Comparison of ENCODE assay signal across 11 cellular contexts in genomic region chr11:32890843-32891656, GRCh38. TPM values are rescaled to one million over a fixed set of nuclear protein-coding genes. Genes with fewer than 3 reads are reported as not detected.
DNase-seq lines count a peak whose midpoint lies in the region; ATAC-seq lines count a peak whose summit lies in the region.
"Had no signal": no experiment of that assay in that cellular context is flagged by ENCODE, and none has a peak within 500 bp of the region (broad histone marks: within the 10 kb centered on the region; RNA-seq: fewer than 3 reads in every experiment).

No MANE protein-coding gene starts in this region.

- H3K27me3 ChIP-seq in skeletal muscle satellite cell (ENCODE audit: control insufficient read depth, insufficient read depth, low read length): no peaks in the 10 kb centered on the region
- H3K27me3 ChIP-seq: testis had no signal

- H3K9me3 ChIP-seq in skeletal muscle satellite cell (replicated peaks; ENCODE audit: low read length): no peaks in the 10 kb centered on the region
- H3K9me3 ChIP-seq: testis had no signal

- no peak overlapping the region for H3K4me3 ChIP-seq in skeletal muscle satellite cell (ENCODE audit: low read length)

- no peaks in the 10 kb centered on the region for H3K27me3 Mint-ChIP-seq in activated T-cell treated with anti-CD3 and anti-CD28 coated beads, Interleukin-2, amount 50 U/mL, for 4 hours (ENCODE audit: low read depth)
- H3K27me3 Mint-ChIP-seq in effector memory CD8-positive, alpha-beta T cell: no peaks in the 10 kb centered on the region

- H3K9me3 Mint-ChIP-seq in activated T-cell treated with anti-CD3 and anti-CD28 coated beads, Interleukin-2, amount 50 U/mL, for 4 hours: no peaks in the 10 kb centered on the region
- H3K9me3 Mint-ChIP-seq in effector memory CD8-positive, alpha-beta T cell: no peaks in the 10 kb centered on the region

- H3K36me3 Mint-ChIP-seq in activated T-cell treated with anti-CD3 and anti-CD28 coated beads, Interleukin-2, amount 50 U/mL, for 4 hours (ENCODE audit: insufficient read depth): no peaks in the 10 kb centered on the region
- H3K36me3 Mint-ChIP-seq in effector memory CD8-positive, alpha-beta T cell (ENCODE audit: insufficient read depth): peaks cover 5% of the 10 kb centered on the region

- H3K27ac Mint-ChIP-seq in effector memory CD8-positive, alpha-beta T cell: peak overlapping the region in 1 of 2 donors; percentile 66

- H3K4me1 Mint-ChIP-seq in activated T-cell treated with anti-CD3 and anti-CD28 coated beads, Interleukin-2, amount 50 U/mL, for 4 hours (ENCODE audit: low read depth): peaks cover 27% of the 10 kb centered on the region
- peaks cover 10 to 19% of the 10 kb centered on the region in 2 donors for H3K4me1 Mint-ChIP-seq in effector memory CD8-positive, alpha-beta T cell (ENCODE audit: low read depth in 2 of 2)

- no peak overlapping the region for H3K9ac ChIP-seq in skeletal muscle satellite cell (ENCODE audit: low read depth, low read length)

- DNase-seq in activated T-cell treated with anti-CD3 and anti-CD28 coated beads, Interleukin-2, amount 50 U/mL, for 4 hours: no peak
- no peak for DNase-seq in activated T-cell treated with anti-CD3 and anti-CD28 coated beads, Interleukin-2, amount 50 U/mL, for 48 hours
- DNase-seq in NCI-H345 treated with DMSO at 0.1 percent for 48 hours (lab: John Stamatoyannopoulos, UW; ENCODE audit: unreplicated experiment): peak; percentile 72
- no peak for DNase-seq in effector memory CD8-positive, alpha-beta T cell
- DNase-seq in NOMO-1 treated with DMSO at 0.1 percent for 48 hours (lab: John Stamatoyannopoulos, UW; ENCODE audit: unreplicated experiment): no peak
- DNase-seq in SIG-M5 (lab: John Stamatoyannopoulos, UW): no peak
- DNase-seq in cardiac septum (ENCODE audit: low spot score): no peak
- DNase-seq: activated CD4-positive, alpha-beta T cell treated with anti-CD3 and anti-CD28 coated beads for 48 hours; retina had no signal

- ATAC-seq in activated T-cell treated with anti-CD3 and anti-CD28 coated beads, Interleukin-2, amount 50 U/mL, for 4 hours: no peak
- no peak for ATAC-seq in effector memory CD8-positive, alpha-beta T cell (replicated peaks)

- H3K4me3 Mint-ChIP-seq in activated T-cell treated with anti-CD3 and anti-CD28 coated beads, Interleukin-2, amount 50 U/mL, for 4 hours: peak overlapping the region; percentile 87
- H3K4me3 Mint-ChIP-seq in effector memory CD8-positive, alpha-beta T cell: peak overlapping the region; percentile 95 to 96

- peak overlapping the region; percentile 86 for H3K4me2 ChIP-seq in skeletal muscle satellite cell (ENCODE audit: low read length)

- peaks cover 4% of the 10 kb centered on the region for H3K4me1 ChIP-seq in skeletal muscle satellite cell (ENCODE audit: control insufficient read depth, insufficient read depth, low read length)
- H3K4me1 ChIP-seq: testis had no signal

- intact Hi-C loops in cardiac septum (cut with DNase I): loop anchor here (5.0 kb wide), 1 partner anchor 146 kb away; the partner anchor contains the start of gene TCP11L1

- H3K36me3 ChIP-seq in skeletal muscle satellite cell (ENCODE audit: insufficient read depth, low read length): no peaks in the 10 kb centered on the region

RNA-seq across cellular contexts. Expression of gene QSER1, which starts 1.6 kb away (rescaled TPM):
- 10 to 100 TPM in 1 of 3 donors, 1 to 10 TPM in 2; 9.0 to 10.4 (median 9.2) TPM for total RNA-seq in activated T-cell treated with anti-CD3 and anti-CD28 coated beads, Interleukin-2, amount 50 U/mL, for 4 hours
- 22.7 and 25.6 TPM in 2 replicates for total RNA-seq in skeletal muscle satellite cell (2012; rRNA removed)
- 22.7 TPM for total RNA-seq in cardiac septum
